In the genomic region with DNA sequence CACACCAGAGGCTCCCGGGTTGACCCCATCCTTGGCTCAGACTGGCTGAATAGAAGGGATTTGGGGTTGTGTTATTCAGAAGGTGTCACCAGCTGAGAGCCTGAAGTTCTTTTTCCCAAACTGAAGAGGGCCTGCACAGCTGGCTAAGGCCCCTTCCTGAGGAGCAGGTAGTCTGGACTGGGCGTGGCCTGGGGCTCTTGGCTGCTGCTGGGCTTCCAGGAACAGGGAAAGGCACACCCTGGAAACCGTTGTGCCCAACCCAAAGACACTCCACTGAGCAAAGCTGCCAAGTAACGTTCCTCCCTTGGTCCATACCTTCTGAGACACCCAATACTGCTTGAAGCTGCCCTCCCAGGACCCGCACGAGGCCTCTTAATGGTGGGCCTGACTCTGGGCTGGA, we compare ENCODE assay signal across 27 cellular contexts. TPM values are rescaled to one million over a fixed set of nuclear protein-coding genes. Genes with fewer than 3 reads are reported as not detected.
"Had no signal": no experiment of that assay in that cellular context is flagged by ENCODE, and none has a peak within 500 bp of the region (broad histone marks: within the 10 kb centered on the region; RNA-seq: fewer than 3 reads in every experiment).

No MANE protein-coding gene starts in this region.

- H3K27ac Mint-ChIP-seq: activated naive CD8-positive, alpha-beta T cell treated with anti-CD3 and anti-CD28 coated beads for 36 hours; activated T-helper 1 cell treated with anti-CD3 and anti-CD28 coated beads, Interleukin-12 subunit alpha, Interleukin-12 subunit beta, Interleukin-2, Interleukin-4 antibody, amounts not matched to agents 30 ng/mL and 10 ng/mL and 1 ng/mL, durations not matched to agents 14 hours and 24 hours and 36 hours; endodermal cell had no signal

- H3K4me1 ChIP-seq: prostate gland had no signal

- H3K36me3 ChIP-seq: prostate gland, thoracic aorta had no signal

- H3K9me3 Mint-ChIP-seq: activated naive CD8-positive, alpha-beta T cell treated with anti-CD3 and anti-CD28 coated beads for 36 hours; activated T-helper 1 cell treated with anti-CD3 and anti-CD28 coated beads, Interleukin-12 subunit alpha, Interleukin-12 subunit beta, Interleukin-2, Interleukin-4 antibody, amounts not matched to agents 30 ng/mL and 10 ng/mL and 1 ng/mL, durations not matched to agents 14 hours and 24 hours and 36 hours had no signal

- ATAC-seq: foreskin keratinocyte, right cardiac atrium had no signal

- H3K4me3 ChIP-seq: dorsolateral prefrontal cortex, hepatocyte, lung, prostate gland, thoracic aorta had no signal

- DNase-seq: activated CD4-positive, alpha-beta T cell treated with anti-CD3 and anti-CD28 coated beads, Interleukin-2, amount 50 U/mL, for 1 hour; activated CD4-positive, CD25-positive, alpha-beta regulatory T cell treated with anti-CD3 and anti-CD28 coated beads, Interleukin-2, amount 50 U/mL, for 72 hours; activated CD8-positive, alpha-beta memory T cell treated with anti-CD3 and anti-CD28 coated beads for 24 hours; activated gamma-delta T cell treated with Interleukin-2 at 50 U/mL for 16 hours; activated naive CD8-positive, alpha-beta T cell treated with anti-CD3 and anti-CD28 coated beads for 36 hours; amniotic stem cell; dorsolateral prefrontal cortex; endodermal cell; foreskin keratinocyte; midbrain; naive B cell; right cardiac atrium; stimulated activated CD4-positive, alpha-beta T cell treated with anti-CD3 and anti-CD28 coated beads, Interleukin-15, amount 100 ng/mL, for 24 hours; stimulated activated CD4-positive, alpha-beta T cell treated with anti-CD3 and anti-CD28 coated beads, Interleukin-2, amount 100 ng/mL, for 48 hours; SW 1271; T-helper 2 cell had no signal

- H3K4me1 Mint-ChIP-seq: endodermal cell had no signal

- H2AFZ ChIP-seq: hepatocyte had no signal

- H3K79me2 ChIP-seq: hepatocyte had no signal

- H3K27me3 ChIP-seq: foreskin keratinocyte, hepatocyte had no signal

- H3K4me2 ChIP-seq: hepatocyte had no signal

- H3K9me3 ChIP-seq: prostate gland, thoracic aorta had no signal

- H3K4me3 Mint-ChIP-seq: activated naive CD8-positive, alpha-beta T cell treated with anti-CD3 and anti-CD28 coated beads for 36 hours; activated T-helper 1 cell treated with anti-CD3 and anti-CD28 coated beads, Interleukin-12 subunit alpha, Interleukin-12 subunit beta, Interleukin-2, Interleukin-4 antibody, amounts not matched to agents 30 ng/mL and 10 ng/mL and 1 ng/mL, durations not matched to agents 14 hours and 24 hours and 36 hours; endodermal cell; naive B cell; neural crest cell had no signal

- H3K27ac ChIP-seq: dorsolateral prefrontal cortex, epithelial cell of prostate, foreskin keratinocyte, hepatocyte, prostate gland, thoracic aorta, VCaP had no signal

- H3K27me3 Mint-ChIP-seq: activated naive CD8-positive, alpha-beta T cell treated with anti-CD3 and anti-CD28 coated beads for 36 hours; naive B cell had no signal

- H3K36me3 Mint-ChIP-seq: activated naive CD8-positive, alpha-beta T cell treated with anti-CD3 and anti-CD28 coated beads for 36 hours; naive B cell had no signal

RNA-seq across cellular contexts. Expression of a gene that starts 8.3 kb away (rescaled TPM):
- total RNA-seq: endodermal cell, fibroblast of lung, foreskin keratinocyte, hepatocyte, neural crest cell, osteoblast, skeletal muscle tissue had no signal
- polyA plus RNA-seq: fibroblast of lung, foreskin keratinocyte, hepatocyte had no signal
